ENCODE assay signal across 8 cellular contexts in genomic region chr13:95676775-95677563, GRCh38. TPM values are rescaled to one million over a fixed set of nuclear protein-coding genes. Genes with fewer than 3 reads are reported as not detected.
DNase-seq lines count a peak whose midpoint lies in the region; ATAC-seq and TF ChIP-seq lines count a peak whose summit lies in the region.

A gene with protein sequence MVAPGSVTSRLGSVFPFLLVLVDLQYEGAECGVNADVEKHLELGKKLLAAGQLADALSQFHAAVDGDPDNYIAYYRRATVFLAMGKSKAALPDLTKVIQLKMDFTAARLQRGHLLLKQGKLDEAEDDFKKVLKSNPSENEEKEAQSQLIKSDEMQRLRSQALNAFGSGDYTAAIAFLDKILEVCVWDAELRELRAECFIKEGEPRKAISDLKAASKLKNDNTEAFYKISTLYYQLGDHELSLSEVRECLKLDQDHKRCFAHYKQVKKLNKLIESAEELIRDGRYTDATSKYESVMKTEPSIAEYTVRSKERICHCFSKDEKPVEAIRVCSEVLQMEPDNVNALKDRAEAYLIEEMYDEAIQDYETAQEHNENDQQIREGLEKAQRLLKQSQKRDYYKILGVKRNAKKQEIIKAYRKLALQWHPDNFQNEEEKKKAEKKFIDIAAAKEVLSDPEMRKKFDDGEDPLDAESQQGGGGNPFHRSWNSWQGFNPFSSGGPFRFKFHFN (plus strand): TSS chr13:95677139. CDS start chr13:95677256, 117 bp downstream.

- ATAC-seq in GM19324 (IDR thresholded peaks at IDR 0.05; ENCODE audit: low FRiP score, unreplicated experiment) = peak; percentile 99
- peak; percentile 96 for ATAC-seq in HG03469 (IDR thresholded peaks at IDR 0.05; ENCODE audit: unreplicated experiment)

- H3K27ac Mint-ChIP-seq in activated CD4-positive, alpha-beta T cell treated with anti-CD3 and anti-CD28 coated beads, Interleukin-2, amount 10 ng/mL, durations not matched to agents 24 days and 14 days = peak within 1 kb of the TSS; percentile 93

- no peaks in the 10 kb centered on the region for H3K27me3 Mint-ChIP-seq in activated CD4-positive, alpha-beta T cell treated with anti-CD3 and anti-CD28 coated beads, Interleukin-2, amount 10 ng/mL, durations not matched to agents 24 days and 14 days

- peak within 1 kb of the TSS; percentile 88 to 96 for H3K9ac ChIP-seq in colonic mucosa (ENCODE audit: low read depth in 2 of 2, low read length in 2 of 2)

- intact Hi-C loops in activated CD4-positive, alpha-beta T cell treated with anti-CD3 and anti-CD28 coated beads, Interleukin-2, amount 10 ng/mL, durations not matched to agents 24 days and 14 days (cut with micrococcal nuclease) = loop anchor here (1.0 to 10.0 kb wide), 9 partner anchors 12 to 1756 kb away; partner anchors contain the start of genes ABCC4, DZIP1 and GPR180
- intact Hi-C loops in colonic mucosa (cut with DNase I) = no loop called here

- H3K27ac ChIP-seq in colonic mucosa (peak within 1 kb of the TSS; percentile 96), layer of hippocampus (ENCODE audit: low read depth, low read length) (peak within 1 kb of the TSS; percentile 86)

- peak within 1 kb of the TSS; percentile 93 for H3K4me3 Mint-ChIP-seq in activated CD4-positive, alpha-beta T cell treated with anti-CD3 and anti-CD28 coated beads, Interleukin-2, amount 10 ng/mL, durations not matched to agents 24 days and 14 days

- TF ChIP-seq CTCF in BJ (IDR thresholded peaks at IDR 0.05; ENCODE audit: insufficient read depth, low read depth, low read length) = no peak
- no peak for TF ChIP-seq CTCF in colonic mucosa (IDR thresholded peaks at IDR 0.05)

- H3K36me3 ChIP-seq in BJ (ENCODE audit: control insufficient read depth, insufficient read depth, low read length) (no peaks in the 10 kb centered on the region), colonic mucosa (no peaks in the 10 kb centered on the region)

- H3K9me3 ChIP-seq in colonic mucosa = no peaks in the 10 kb centered on the region

- H3K4me3 ChIP-seq in BJ (ENCODE audit: low read depth, low read length) (peak within 1 kb of the TSS; percentile 94), colonic mucosa (peak within 1 kb of the TSS; percentile 84)

- no peaks in the 10 kb centered on the region for H3K27me3 ChIP-seq in BJ (ENCODE audit: control insufficient read depth, insufficient read depth, low read length)
- no peaks in the 10 kb centered on the region for H3K27me3 ChIP-seq in colonic mucosa
- no peaks in the 10 kb centered on the region for H3K27me3 ChIP-seq in layer of hippocampus (ENCODE audit: control insufficient read depth, insufficient read depth, low read length)

- H3K36me3 Mint-ChIP-seq in activated CD4-positive, alpha-beta T cell treated with anti-CD3 and anti-CD28 coated beads, Interleukin-2, amount 10 ng/mL, durations not matched to agents 24 days and 14 days (ENCODE audit: low read depth) = peaks cover 21% of the 10 kb centered on the region

- H3K4me1 ChIP-seq in colonic mucosa = peaks cover 22% of the 10 kb centered on the region

- POLR2A ChIA-PET in BJ (lab: Charles Lee) = interaction anchor here (0.5 to 1.0 kb wide), 2 partner anchors 157 to 705 kb away, joined by 3 to 4 read pairs; no protein-coding TSS in a partner anchor

- peaks cover 43% of the 10 kb centered on the region for H3K4me1 Mint-ChIP-seq in activated CD4-positive, alpha-beta T cell treated with anti-CD3 and anti-CD28 coated beads, Interleukin-2, amount 10 ng/mL, durations not matched to agents 24 days and 14 days

- CTCF ChIA-PET in BJ (lab: Yijun Ruan, JAX) = interaction anchor here (0.9 to 1.2 kb wide), 4 partner anchors 9 to 157 kb away, joined by 3 to 5 read pairs (median 4); no protein-coding TSS in a partner anchor

- DNase-seq in BJ (ENCODE audit: low read depth) = peak; percentile 90
- DNase-seq in NCI-H526 treated with DMSO at 0.1 percent for 48 hours (lab: John Stamatoyannopoulos, UW) = peak; percentile 98
- peak; percentile 100 for DNase-seq in activated CD4-positive, alpha-beta T cell treated with anti-CD3 and anti-CD28 coated beads, Interleukin-2, amount 10 ng/mL, durations not matched to agents 24 days and 14 days
- DNase-seq in colonic mucosa = peak; percentile 98
- peak; percentile 96 to 97 for DNase-seq in stimulated activated CD4-positive, alpha-beta T cell treated with anti-CD3 and anti-CD28 coated beads, Interleukin-1b, Interleukin-23, amount 100 ng/mL, for 4 hours (ENCODE audit: low read depth in 2 of 2)

- peaks cover 4% of the 10 kb centered on the region for H3K9me3 Mint-ChIP-seq in activated CD4-positive, alpha-beta T cell treated with anti-CD3 and anti-CD28 coated beads, Interleukin-2, amount 10 ng/mL, durations not matched to agents 24 days and 14 days

RNA-seq across cellular contexts. Expression of the gene that starts here (rescaled TPM):
- polyA plus RNA-seq in BJ (2011; rRNA removed) = 10.6 and 19.9 TPM in 2 replicates
- polyA minus RNA-seq in BJ (2011; rRNA and poly(A)+ RNA removed) = 18.7 and 19.4 TPM in 2 replicates
- 25.2 and 25.6 TPM in 2 replicates for total RNA-seq in activated CD4-positive, alpha-beta T cell treated with anti-CD3 and anti-CD28 coated beads, Interleukin-2, amount 10 ng/mL, durations not matched to agents 24 days and 14 days
- 10 to 100 TPM; 70.6 to 76.8 TPM for total RNA-seq in colonic mucosa

Comparison
In these comparisons a context has a peak if more than half of its experiments do, and no peak if none do; other contexts are left out.
1. Peak in every context shown above with its lines: DNase-seq, ATAC-seq, H3K4me3 ChIP-seq and H3K27ac ChIP-seq.